In genomic region chr3:116265976-116266584, GRCh38 we compare ENCODE assay signal across 29 cellular contexts.
"Had no signal": no experiment of that assay in that cellular context is flagged by ENCODE, and none has a peak within 500 bp of the region (broad histone marks: within the 10 kb centered on the region; RNA-seq: fewer than 3 reads in every experiment).

No MANE protein-coding gene starts in this region.

- H2AFZ ChIP-seq: hepatocyte had no signal

- ATAC-seq: foreskin keratinocyte; gastroesophageal sphincter; heart left ventricle; left lung; mucosa of descending colon; natural killer cell treated with Interleukin-12 subunit alpha and Interleukin-12 subunit beta and Interleukin-15 and Interleukin-18, amount 100 ng/mL, for 72 hours; sciatic nerve; stimulated activated naive CD8-positive, alpha-beta T cell treated with anti-CD3 and anti-CD28 coated beads, Interleukin-15, amount 100 ng/mL, for 72 hours had no signal

- H3K9me3 ChIP-seq: esophagus muscularis mucosa, gastroesophageal sphincter, heart left ventricle, left lung, mucosa of descending colon, prostate gland, right atrium auricular region, suprapubic skin, vagina had no signal

- H3K27ac ChIP-seq: esophagus muscularis mucosa, foreskin keratinocyte, gastroesophageal sphincter, heart left ventricle, hepatocyte, left lung, prostate gland, right atrium auricular region, suprapubic skin, vagina had no signal

- H3K9me3 Mint-ChIP-seq: mesothelial cell of epicardium; neural crest cell; stimulated activated naive CD8-positive, alpha-beta T cell treated with anti-CD3 and anti-CD28 coated beads, Interleukin-15, amount 100 ng/mL, for 72 hours had no signal

- H3K4me3 Mint-ChIP-seq: mesothelial cell of epicardium; naive B cell; natural killer cell treated with Interleukin-12 subunit alpha and Interleukin-12 subunit beta and Interleukin-15 and Interleukin-18, amount 100 ng/mL, for 72 hours; neural crest cell; stimulated activated naive CD8-positive, alpha-beta T cell treated with anti-CD3 and anti-CD28 coated beads, Interleukin-15, amount 100 ng/mL, for 72 hours had no signal

- H3K4me1 Mint-ChIP-seq: naive B cell; stimulated activated naive CD8-positive, alpha-beta T cell treated with anti-CD3 and anti-CD28 coated beads, Interleukin-15, amount 100 ng/mL, for 72 hours had no signal

- H3K36me3 ChIP-seq: esophagus muscularis mucosa, gastroesophageal sphincter, heart left ventricle, left lung, prostate gland, right atrium auricular region, suprapubic skin, vagina had no signal

- H3K27me3 ChIP-seq: esophagus muscularis mucosa, gastroesophageal sphincter, heart left ventricle, hepatocyte, left lung, right atrium auricular region, suprapubic skin, vagina had no signal

- H3K27ac Mint-ChIP-seq: mesothelial cell of epicardium; naive B cell; natural killer cell treated with Interleukin-12 subunit alpha and Interleukin-12 subunit beta and Interleukin-15 and Interleukin-18, amount 100 ng/mL, for 72 hours; stimulated activated naive CD8-positive, alpha-beta T cell treated with anti-CD3 and anti-CD28 coated beads, Interleukin-15, amount 100 ng/mL, for 72 hours had no signal

- H3K4me2 ChIP-seq: hepatocyte, smooth muscle cell had no signal

- H3K4me1 ChIP-seq: esophagus muscularis mucosa, foreskin keratinocyte, gastroesophageal sphincter, left lung, prostate gland, right atrium auricular region, suprapubic skin, vagina had no signal

- H3K4me3 ChIP-seq: esophagus muscularis mucosa, gastroesophageal sphincter, heart left ventricle, hepatocyte, left lung, mucosa of descending colon, prostate gland, right atrium auricular region, smooth muscle cell, suprapubic skin, vagina had no signal

- H3K27me3 Mint-ChIP-seq: naive B cell; natural killer cell treated with Interleukin-12 subunit alpha and Interleukin-12 subunit beta and Interleukin-15 and Interleukin-18, amount 100 ng/mL, for 72 hours; stimulated activated naive CD8-positive, alpha-beta T cell treated with anti-CD3 and anti-CD28 coated beads, Interleukin-15, amount 100 ng/mL, for 72 hours had no signal

- H3K36me3 Mint-ChIP-seq: mesothelial cell of epicardium; naive B cell; natural killer cell treated with Interleukin-12 subunit alpha and Interleukin-12 subunit beta and Interleukin-15 and Interleukin-18, amount 100 ng/mL, for 72 hours had no signal

- H3K79me2 ChIP-seq: hepatocyte had no signal

- FAIRE-seq: endothelial cell of umbilical vein, kidney had no signal

- DNase-seq: dermis blood vessel endothelial cell; effector memory CD4-positive, alpha-beta T cell; foreskin keratinocyte; heart left ventricle; kidney; left lung; mesenchymal stem cell; mucosa of descending colon; naive B cell; stimulated activated CD4-positive, alpha-beta T cell treated with anti-CD3 and anti-CD28 coated beads, Interleukin-12 subunit alpha, Interleukin-12 subunit beta, amount 100 ng/mL, for 4 hours; stimulated activated CD4-positive, alpha-beta T cell treated with anti-CD3 and anti-CD28 coated beads, Interleukin-1b, Interleukin-23, amount 100 ng/mL, for 48 hours; stimulated activated CD4-positive, alpha-beta T cell treated with anti-CD3 and anti-CD28 coated beads, Interleukin-4, amount 100 ng/mL, for 1 hour; stimulated activated CD8-positive, alpha-beta memory T cell treated with anti-CD3 and anti-CD28 coated beads, Interleukin-4, amount 100 ng/mL, for 48 hours; stimulated activated naive CD4-positive, alpha-beta T cell; stimulated activated naive CD8-positive, alpha-beta T cell treated with anti-CD3 and anti-CD28 coated beads, Interleukin-15, amount 100 ng/mL, for 72 hours; trophoblast cell had no signal
